ENCODE assay signal across 8 cellular contexts in genomic region chr10:61024801-61025201, GRCh38.
A peak's percentile ranks its signal among the peaks of the same experiment; 100 is the strongest.
DNase-seq lines count a peak whose midpoint lies in the region; ATAC-seq and TF ChIP-seq lines count a peak whose summit lies in the region.

No MANE protein-coding gene starts in this region.

- no peak for TF ChIP-seq EP300 in SK-N-SH (IDR thresholded peaks at IDR 0.05; ENCODE audit: borderline replicate concordance in 1 of 2, low read depth in 1 of 2, low read length in 1 of 2)

- DNase-seq in SK-N-SH (peak; percentile 39), hepatic stellate cell (ENCODE audit: low spot score) (peak; percentile 24), SKM-1 (lab: John Stamatoyannopoulos, UW; ENCODE audit: unreplicated experiment) (no peak), NCI-H2107 (lab: John Stamatoyannopoulos, UW) (no peak)

- H3K9ac ChIP-seq in SK-N-SH: no peak overlapping the region

- no peak overlapping the region for H3K4me3 ChIP-seq in SK-N-SH (ENCODE audit: low read depth in 2 of 2, low read length in 1 of 2)

- H4K20me1 ChIP-seq in SK-N-SH (ENCODE audit: insufficient read depth): no peaks in the 10 kb centered on the region

- 68% methylated on average over 3 of the region's 3 CpGs for WGBS in SK-N-SH (ENCODE audit: low lambda C conversion rate)

- H3K27ac ChIP-seq in 22Rv1 (no peak overlapping the region), SK-N-SH (ENCODE audit: low read depth in 2 of 2, low read length in 1 of 2) (no peak overlapping the region)

- H3K36me3 ChIP-seq in SK-N-SH (replicated peaks in 1 of 2; ENCODE audit: control insufficient read depth in 1 of 2, insufficient read depth in 2 of 2, low read length in 1 of 2): no peaks in the 10 kb centered on the region

- POLR2A ChIA-PET in SK-N-SH (lab: Yijun Ruan, JAX): no interaction called here

- H3K27me3 ChIP-seq in SK-N-SH (ENCODE audit: insufficient read depth): no peaks in the 10 kb centered on the region; the same call in 1 of the 2 replicates

- H3K9me3 ChIP-seq in SK-N-SH: no peaks in the 10 kb centered on the region

- H3K9me2 ChIP-seq in SK-N-SH: no peaks in the 10 kb centered on the region

- TF ChIP-seq CTCF in 22Rv1 (IDR thresholded peaks at IDR 0.05) (peak; percentile 78), SK-N-SH (IDR thresholded peaks at IDR 0.05) (peak; percentile 72)

- H3K79me2 ChIP-seq in SK-N-SH (ENCODE audit: insufficient read depth): no peaks in the 10 kb centered on the region

- H3K4me1 ChIP-seq in SK-N-SH (ENCODE audit: control insufficient read depth in 1 of 2, insufficient read depth in 2 of 2, low read depth in 1 of 2, low read length in 1 of 2): no peaks in the 10 kb centered on the region

- CTCF ChIA-PET in SK-N-SH (lab: Yijun Ruan, JAX): interaction anchor here (0.6 to 2.0 kb wide), 17 partner anchors 8 to 259 kb away, joined by 3 to 8 read pairs (median 4); partner anchors contain the start of gene RHOBTB1

- peak; percentile 56 for ATAC-seq in GM19395 (IDR thresholded peaks at IDR 0.05; ENCODE audit: unreplicated experiment)
- ATAC-seq in HG03095 (IDR thresholded peaks at IDR 0.05; ENCODE audit: unreplicated experiment): no peak
- ATAC-seq in HG03039 (IDR thresholded peaks at IDR 0.05; ENCODE audit: unreplicated experiment): no peak

- TF ChIP-seq RAD21 in SK-N-SH (IDR thresholded peaks at IDR 0.05; ENCODE audit: low read length): peak; percentile 38

- no peak overlapping the region for H3K4me2 ChIP-seq in SK-N-SH

- H3F3A ChIP-seq in SK-N-SH (replicated peaks; ENCODE audit: insufficient read depth): no peaks in the 10 kb centered on the region

- no peak overlapping the region for H2AFZ ChIP-seq in SK-N-SH (ENCODE audit: low read depth)

TF ChIP-seq in SK-N-SH, 30 proteins besides CTCF, POLR2A, EP300 and RAD21:
- peak; percentile 14; the same call in 1 of the 2 replicates for TF ChIP-seq SMC3 (IDR thresholded peaks at IDR 0.05; ENCODE audit: low read depth, low read length)
- TF ChIP-seq TCF12 (IDR thresholded peaks at IDR 0.05): no peak
- no peak for TF ChIP-seq SIN3A (IDR thresholded peaks at IDR 0.05; ENCODE audit: borderline replicate concordance, low read depth, low read length)
- TF ChIP-seq TEAD4 (IDR thresholded peaks at IDR 0.05; ENCODE audit: borderline replicate concordance, insufficient read depth): no peak
- TF ChIP-seq RCOR1 (IDR thresholded peaks at IDR 0.05; ENCODE audit: low read length): no peak
- TF ChIP-seq FOSL2 (IDR thresholded peaks at IDR 0.05; ENCODE audit: borderline replicate concordance, low read depth): no peak
TF ChIP-seq in SK-N-SH: peak in this region for 1.

Comparison
In these comparisons a context has a peak if more than half of its experiments do, and no peak if none do; other contexts are left out.
1. DNase-seq: peak in SK-N-SH (single experiment) and hepatic stellate cell (single experiment); none in SKM-1 (single experiment) and NCI-H2107 (single experiment).